Comparison of ENCODE assay signal across 8 cellular contexts in genomic region chr14:91372680-91373495, GRCh38. TPM values are rescaled to one million over a fixed set of nuclear protein-coding genes. Genes with fewer than 3 reads are reported as not detected.
DNase-seq lines count a peak whose midpoint lies in the region; ATAC-seq and TF ChIP-seq lines count a peak whose summit lies in the region.

No MANE protein-coding gene starts in this region.

- H3K4me3 ChIP-seq in PC-3 (ENCODE audit: low read length) (no peak overlapping the region), coronary artery (no peak overlapping the region)

- no TSS peak for BruUV-seq in PC-3 (replicated peaks; lab: Mats Ljungman, UMichigan)

- no peaks in the 10 kb centered on the region for H3K9me3 Mint-ChIP-seq in activated CD8-positive, alpha-beta memory T cell treated with anti-CD3 and anti-CD28 coated beads, Interleukin-2, amount 10 ng/mL, durations not matched to agents 7 days and 5 days (ENCODE audit: low read depth)
- H3K9me3 Mint-ChIP-seq in osteocyte (ENCODE audit: unreplicated experiment), result no peaks in the 10 kb centered on the region

- H3F3A ChIP-seq in PC-3 (ENCODE audit: low read length, unreplicated experiment), result no peaks in the 10 kb centered on the region

- POLR2A ChIA-PET in PC-3 (lab: Charles Lee; ENCODE audit: unreplicated experiment), result no interaction called here

- no peaks in the 10 kb centered on the region for H3K27me3 Mint-ChIP-seq in activated CD8-positive, alpha-beta memory T cell treated with anti-CD3 and anti-CD28 coated beads, Interleukin-2, amount 10 ng/mL, durations not matched to agents 7 days and 5 days
- peaks cover 6% of the 10 kb centered on the region for H3K27me3 Mint-ChIP-seq in osteocyte (ENCODE audit: unreplicated experiment)

- TF ChIP-seq CTCF in PC-3 (conservative IDR thresholded peaks at IDR 0.05; ENCODE audit: low read depth, low read length) (no peak), coronary artery (IDR thresholded peaks at IDR 0.05) (no peak), osteocyte (IDR thresholded peaks at IDR 0.05) (no peak)

- no peak for TF ChIP-seq POLR2A in erythroblast (IDR thresholded peaks at IDR 0.05; ENCODE audit: low read length)

- H3K27ac Mint-ChIP-seq in activated CD8-positive, alpha-beta memory T cell treated with anti-CD3 and anti-CD28 coated beads, Interleukin-2, amount 10 ng/mL, durations not matched to agents 7 days and 5 days, result peak overlapping the region; percentile 96
- no peak overlapping the region for H3K27ac Mint-ChIP-seq in osteocyte (ENCODE audit: unreplicated experiment)

- peak; percentile 83 for DNase-seq in activated CD8-positive, alpha-beta memory T cell treated with anti-CD3 and anti-CD28 coated beads, Interleukin-2, amount 10 ng/mL, durations not matched to agents 7 days and 5 days
- no peak for DNase-seq in activated CD8-positive, alpha-beta memory T cell treated with anti-CD3 and anti-CD28 coated beads, Interleukin-2, amount 50 U/mL, for 48 hours
- DNase-seq in PC-3 (no peak), erythroblast (lab: John Stamatoyannopoulos, UW) (peak; percentile 66 to 85), coronary artery (ENCODE audit: low spot score) (no peak), osteocyte (ENCODE audit: extremely low spot score, unreplicated experiment) (no peak), HT-29 (ENCODE audit: low spot score) (no peak)

- peak overlapping the region; percentile 70 for H3K4me3 Mint-ChIP-seq in activated CD8-positive, alpha-beta memory T cell treated with anti-CD3 and anti-CD28 coated beads, Interleukin-2, amount 10 ng/mL, durations not matched to agents 7 days and 5 days
- H3K4me3 Mint-ChIP-seq in osteocyte (ENCODE audit: unreplicated experiment), result no peak overlapping the region

- no peaks in the 10 kb centered on the region for H4K20me1 ChIP-seq in PC-3 (ENCODE audit: low read length)

- no peaks in the 10 kb centered on the region for H3K36me3 ChIP-seq in PC-3 (ENCODE audit: low read depth, low read length)

- no peaks in the 10 kb centered on the region for H3K9me3 ChIP-seq in PC-3 (ENCODE audit: low read length)

- H3K79me2 ChIP-seq in PC-3 (ENCODE audit: low read length), result peaks cover 36% of the 10 kb centered on the region

- peak overlapping the region; percentile 37 for H3K4me2 ChIP-seq in PC-3 (ENCODE audit: low read length)

- H3K27ac ChIP-seq in PC-3 (ENCODE audit: low read length) (no peak overlapping the region), coronary artery (no peak overlapping the region)

- H3K36me3 Mint-ChIP-seq in activated CD8-positive, alpha-beta memory T cell treated with anti-CD3 and anti-CD28 coated beads, Interleukin-2, amount 10 ng/mL, durations not matched to agents 7 days and 5 days, result peaks cover 21% of the 10 kb centered on the region
- no peaks in the 10 kb centered on the region for H3K36me3 Mint-ChIP-seq in osteocyte (ENCODE audit: unreplicated experiment)

- no peak overlapping the region for H2AFZ ChIP-seq in PC-3 (ENCODE audit: low read length)

- peak; percentile 43 for ATAC-seq in activated CD8-positive, alpha-beta memory T cell treated with anti-CD3 and anti-CD28 coated beads, Interleukin-2, amount 10 ng/mL, durations not matched to agents 7 days and 5 days
- peak; percentile 28 for ATAC-seq in HG03139 (IDR thresholded peaks at IDR 0.05; ENCODE audit: unreplicated experiment)
- no peak for ATAC-seq in PC-3

- peaks cover 25% of the 10 kb centered on the region for H3K4me1 ChIP-seq in PC-3 (ENCODE audit: insufficient read depth, low read length)

- H3K9me2 ChIP-seq in PC-3 (replicated peaks; ENCODE audit: low read length), result no peaks in the 10 kb centered on the region

- CTCF ChIA-PET in activated CD8-positive, alpha-beta memory T cell treated with anti-CD3 and anti-CD28 coated beads, Interleukin-2, amount 10 ng/mL, durations not matched to agents 7 days and 5 days (lab: Charles Lee), result interaction anchor here (1.3 to 16.4 kb wide), 11 partner anchors 9 to 130 kb away, joined by 4 to 238 read pairs (median 7); partner anchors contain the start of gene CCDC88C
- CTCF ChIA-PET in PC-3 (lab: Charles Lee), result no interaction called here

- H3K27me3 ChIP-seq in PC-3 (ENCODE audit: low read length), result no peaks in the 10 kb centered on the region

- intact Hi-C loops in PC-3 (cut with micrococcal nuclease), result no loop called here

- H3K9ac ChIP-seq in PC-3 (ENCODE audit: low read length), result no peak overlapping the region

- peaks cover 100% of the 10 kb centered on the region for H3K4me1 Mint-ChIP-seq in activated CD8-positive, alpha-beta memory T cell treated with anti-CD3 and anti-CD28 coated beads, Interleukin-2, amount 10 ng/mL, durations not matched to agents 7 days and 5 days
- peaks cover 29% of the 10 kb centered on the region for H3K4me1 Mint-ChIP-seq in osteocyte (ENCODE audit: unreplicated experiment)

RNA-seq across cellular contexts. Expression of gene CCDC88C, which starts 44.7 kb away (rescaled TPM):
- 100 to 1,000 TPM; 151 to 214 TPM for total RNA-seq in activated CD8-positive, alpha-beta memory T cell treated with anti-CD3 and anti-CD28 coated beads, Interleukin-2, amount 10 ng/mL, durations not matched to agents 7 days and 5 days
- total RNA-seq in PC-3 (2014; rRNA removed) (19.7 and 27.4 TPM in 2 replicates), osteocyte (1.1 and 1.4 TPM in 2 replicates)
- 41.7 and 45.3 TPM in 2 replicates for total RNA-seq in HT-29 (2014; rRNA removed; shearing (Covaris generic))

Comparison
In these comparisons a context has a peak if more than half of its experiments do, and no peak if none do; other contexts are left out.
1. DNase-seq: peak in activated CD8-positive, alpha-beta memory T cell treated with anti-CD3 and anti-CD28 coated beads, Interleukin-2, amount 10 ng/mL, durations not matched to agents 7 days and 5 days (single experiment) and erythroblast (2 of 2); none in activated CD8-positive, alpha-beta memory T cell treated with anti-CD3 and anti-CD28 coated beads, Interleukin-2, amount 50 U/mL, for 48 hours (single experiment), PC-3 (single experiment), coronary artery (single experiment), osteocyte (single experiment) and HT-29 (single experiment).